In genomic region chr11:66543263-66544107, GRCh38 we compare ENCODE assay signal across 7 cellular contexts. TPM values are rescaled to one million over a fixed set of nuclear protein-coding genes. Genes with fewer than 3 reads are reported as not detected.
A peak's percentile ranks its signal among the peaks of the same experiment; 100 is the strongest.
DNase-seq lines count a peak whose midpoint lies in the region; FAIRE-seq and TF ChIP-seq lines count a peak whose summit lies in the region.
"Had no signal": no experiment of that assay in that cellular context is flagged by ENCODE, and none has a peak within 500 bp of the region (broad histone marks: within the 10 kb centered on the region; RNA-seq: fewer than 3 reads in every experiment).

No MANE protein-coding gene starts in this region.

- peaks cover 49 to 63% (median 61%) of the 10 kb centered on the region in 3 donors for H3K4me1 ChIP-seq in skeletal muscle tissue (ENCODE audit: control insufficient read depth in 3 of 3, insufficient read depth in 3 of 3, low read length in 3 of 3)

- peak overlapping the region; percentile 26 for H3K27ac ChIP-seq in skeletal muscle tissue (ENCODE audit: low read depth, low read length)

- peaks cover 16 to 19% (median 16%) of the 10 kb centered on the region in 3 donors for H3K36me3 ChIP-seq in skeletal muscle tissue (ENCODE audit: control insufficient read depth in 3 of 3, insufficient read depth in 3 of 3, low read length in 3 of 3)

- DNase-seq in DMS114 treated with DMSO at 0.1 percent for 48 hours (lab: John Stamatoyannopoulos, UW; ENCODE audit: unreplicated experiment) (peak; percentile 71), T-helper 1 cell (peak; percentile 39 to 83 (median 50)), dermis microvascular lymphatic vessel endothelial cell (ENCODE audit: low read depth in 2 of 2) (peak; percentile 86 to 93), H54 (ENCODE audit: insufficient read length, low spot score) (no peak), DMS 273 treated with DMSO at 0.1 percent for 48 hours (lab: John Stamatoyannopoulos, UW) (no peak)

- peak overlapping the region in 2 of 3 donors; percentile 17 to 54 for H3K4me3 ChIP-seq in skeletal muscle tissue (ENCODE audit: low read length in 3 of 3)

- peak overlapping the region in 2 of 3 donors; percentile 64 to 70 for H3K9ac ChIP-seq in skeletal muscle tissue (ENCODE audit: low read depth in 1 of 3, low read length in 3 of 3)

- no peaks in the 10 kb centered on the region for H3K9me3 ChIP-seq in skeletal muscle tissue (ENCODE audit: control insufficient read depth in 3 of 3, low read length in 3 of 3)

- H3K27me3 ChIP-seq in skeletal muscle tissue (ENCODE audit: control insufficient read depth in 3 of 3, insufficient read depth in 3 of 3, low read length in 3 of 3): no peaks in the 10 kb centered on the region

- TF ChIP-seq POLR2A in H54 (IDR thresholded peaks at IDR 0.05; ENCODE audit: low read depth, low read length): no peak

- no peak for FAIRE-seq in H54 (lab: Jason Lieb, UNC)

RNA-seq across cellular contexts. Expression of gene ZDHHC24, which starts 2.4 kb away (rescaled TPM):
- total RNA-seq in dermis microvascular lymphatic vessel endothelial cell (11.8 and 21.0 TPM in 2 replicates), skeletal muscle tissue (3.7 TPM)

RNA-seq across cellular contexts. Expression of gene ACTN3, which starts 3.2 kb away (rescaled TPM):
- total RNA-seq in dermis microvascular lymphatic vessel endothelial cell: under 0.01 TPM in 2 replicates
- total RNA-seq in skeletal muscle tissue: 156 TPM
- total RNA-seq: temporal lobe had no signal

RNA-seq across cellular contexts. Expression of gene CTSF, which starts 24.9 kb away (rescaled TPM):
- total RNA-seq in dermis microvascular lymphatic vessel endothelial cell (13.4 and 45.5 TPM in 2 replicates), skeletal muscle tissue (27.1 TPM)

RNA-seq across cellular contexts. Expression of gene BBS1, which starts 33.0 kb away (rescaled TPM):
- total RNA-seq in dermis microvascular lymphatic vessel endothelial cell (11.3 and 23.0 TPM in 2 replicates), skeletal muscle tissue (14.6 TPM)

RNA-seq across cellular contexts. Expression of gene CCDC87, which starts 49.4 kb away (rescaled TPM):
- 0.13 TPM in 2 replicates for total RNA-seq in dermis microvascular lymphatic vessel endothelial cell
- total RNA-seq in skeletal muscle tissue: not detected

Comparison
In these comparisons a context has a peak if more than half of its experiments do, and no peak if none do; other contexts are left out.
1. DNase-seq: peak in DMS114 treated with DMSO at 0.1 percent for 48 hours (single experiment), T-helper 1 cell (5 of 5) and dermis microvascular lymphatic vessel endothelial cell (2 of 2); none in H54 (single experiment) and DMS 273 treated with DMSO at 0.1 percent for 48 hours (single experiment).
2. RNA of gene ACTN3, which starts 3.2 kb away (total RNA-seq): 156 TPM in skeletal muscle tissue (single experiment); under 0.01 TPM in dermis microvascular lymphatic vessel endothelial cell; every median in the first group is over 100 times any median in the second.